29 cellular contexts compared by ENCODE assay signal in the genomic region with DNA sequence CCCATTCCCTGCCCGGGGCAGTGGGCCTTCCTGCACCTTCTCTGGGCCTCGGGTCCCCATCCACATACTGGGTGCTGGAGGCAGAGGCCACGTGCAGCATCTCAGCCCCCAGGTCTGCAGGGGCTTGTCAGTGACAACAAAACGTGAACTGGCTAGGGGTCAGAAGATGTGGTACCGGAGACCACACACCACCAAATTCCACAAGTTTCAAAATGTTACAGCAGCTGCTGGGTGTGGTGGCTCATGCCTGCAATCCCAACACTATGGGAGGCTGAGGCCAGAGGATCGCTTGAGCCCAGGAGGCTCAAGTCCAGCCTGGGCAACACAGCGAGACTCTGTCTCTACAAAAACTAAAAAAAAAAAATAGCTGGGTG.
DNase-seq lines count a peak whose midpoint lies in the region; ATAC-seq and TF ChIP-seq lines count a peak whose summit lies in the region.
"Had no signal": no experiment of that assay in that cellular context is flagged by ENCODE, and none has a peak within 500 bp of the region (broad histone marks: within the 10 kb centered on the region; RNA-seq: fewer than 3 reads in every experiment).

No MANE protein-coding gene starts in this region.

- H3K4me3 ChIP-seq in cardiac muscle cell, result no peak overlapping the region
- no peak overlapping the region for H3K4me3 ChIP-seq in dorsolateral prefrontal cortex
- H3K4me3 ChIP-seq in rectal smooth muscle tissue (ENCODE audit: low read length), result no peak overlapping the region
- no peak overlapping the region for H3K4me3 ChIP-seq in vagina
- H3K4me3 ChIP-seq: SJSA1, smooth muscle cell, thyroid gland had no signal

- intact Hi-C loops in Right ventricle myocardium superior (cut with DNase I), result no loop called here
- intact Hi-C loops in dorsolateral prefrontal cortex (cut with DNase I), result no loop called here
- intact Hi-C loops in vagina (cut with DNase I), result loop anchor here (5.0 kb wide), 1 partner anchor 1598 kb away; no protein-coding TSS in a partner anchor
- intact Hi-C loops in MCF 10A (cut with micrococcal nuclease), result no loop called here

- H3K4me1 ChIP-seq in cardiac muscle cell (ENCODE audit: low read depth) (peaks cover 8% of the 10 kb centered on the region), rectal smooth muscle tissue (ENCODE audit: control insufficient read depth, insufficient read depth, low read length) (peaks cover 44% of the 10 kb centered on the region), vagina (peaks cover 44% of the 10 kb centered on the region)
- H3K4me1 ChIP-seq: Caco-2, SJSA1, thyroid gland had no signal

- no TSS peak for BruUV-seq in MCF 10A (replicated peaks; lab: Mats Ljungman, UMichigan)

- no peaks in the 10 kb centered on the region for H3K4me1 Mint-ChIP-seq in MCF 10A (ENCODE audit: insufficient read depth, unreplicated experiment)
- H3K4me1 Mint-ChIP-seq: CD14-positive monocyte had no signal

- ATAC-seq in Right ventricle myocardium superior (ENCODE audit: poor library complexity), result no peak
- ATAC-seq: esophagus mucosa; stimulated activated naive CD8-positive, alpha-beta T cell treated with anti-CD3 and anti-CD28 coated beads, Interleukin-15, Interleukin-2, amounts not matched to agents 100 U/mL and 50 U/mL, for 24 hours had no signal

- TF ChIP-seq CTCF in cardiac muscle cell (IDR thresholded peaks at IDR 0.05; ENCODE audit: low read depth, low read length) (no peak), dorsolateral prefrontal cortex (IDR thresholded peaks at IDR 0.05 in 54 of 56, conservative IDR thresholded peaks at IDR 0.05 in 2 of 56; ENCODE audit: low read depth in 1 of 56, partially characterized antibody in 56 of 56) (no peak), vagina (IDR thresholded peaks at IDR 0.05) (no peak), MCF 10A (IDR thresholded peaks at IDR 0.05; ENCODE audit: unreplicated experiment) (no peak)

- CTCF ChIA-PET in MCF 10A (lab: Yijun Ruan, JAX), result no interaction called here

- POLR2A ChIA-PET in MCF 10A (lab: Yijun Ruan, JAX), result no interaction called here

- H3K27me3 Mint-ChIP-seq in MCF 10A (ENCODE audit: insufficient read depth, unreplicated experiment), result no peaks in the 10 kb centered on the region
- H3K27me3 Mint-ChIP-seq: activated CD4-positive, alpha-beta T cell treated with anti-CD3 and anti-CD28 coated beads, Interleukin-2, amount 10 ng/mL, durations not matched to agents 7 days and 5 days; activated T-cell treated with anti-CD3 and anti-CD28 coated beads, Interleukin-2, amount 50 U/mL, for 24 hours had no signal

- TF ChIP-seq POLR2A in vagina (IDR thresholded peaks at IDR 0.05), result no peak

- H3K9me3 ChIP-seq in cardiac muscle cell (ENCODE audit: low read depth) (no peaks in the 10 kb centered on the region), vagina (no peaks in the 10 kb centered on the region)
- H3K9me3 ChIP-seq: Caco-2, ovary, SJSA1, thyroid gland had no signal

- no peak overlapping the region for H3K27ac Mint-ChIP-seq in MCF 10A (ENCODE audit: low read depth, unreplicated experiment)
- H3K27ac Mint-ChIP-seq: activated CD4-positive, alpha-beta T cell treated with anti-CD3 and anti-CD28 coated beads, Interleukin-2, amount 10 ng/mL, durations not matched to agents 7 days and 5 days; activated T-cell treated with anti-CD3 and anti-CD28 coated beads, Interleukin-2, amount 50 U/mL, for 24 hours; CD14-positive monocyte; dendritic cell treated with granulocyte-macrophage colony-stimulating factor and Interleukin-4, amounts not matched to agents 40 ng/mL and 50 ng/mL, for 4 days had no signal

- no peaks in the 10 kb centered on the region for H3K9me3 Mint-ChIP-seq in MCF 10A (ENCODE audit: unreplicated experiment)
- H3K9me3 Mint-ChIP-seq: dendritic cell treated with granulocyte-macrophage colony-stimulating factor and Interleukin-4, amounts not matched to agents 40 ng/mL and 50 ng/mL, for 4 days; nephron had no signal

- no peak overlapping the region for H3K9ac ChIP-seq in rectal smooth muscle tissue (ENCODE audit: low read length)

- peaks cover 13% of the 10 kb centered on the region for H3K36me3 Mint-ChIP-seq in MCF 10A (ENCODE audit: insufficient read depth, unreplicated experiment)
- H3K36me3 Mint-ChIP-seq: CD14-positive monocyte had no signal

- no peaks in the 10 kb centered on the region for H3K36me3 ChIP-seq in cardiac muscle cell
- H3K36me3 ChIP-seq in rectal smooth muscle tissue (ENCODE audit: control insufficient read depth, insufficient read depth, low read length), result no peaks in the 10 kb centered on the region
- no peaks in the 10 kb centered on the region for H3K36me3 ChIP-seq in vagina
- H3K36me3 ChIP-seq: ovary, SJSA1, thyroid gland had no signal

- H3K27ac ChIP-seq in cardiac muscle cell (peak overlapping the region; percentile 71), dorsolateral prefrontal cortex (peak overlapping the region in 34 of 59 donors; percentile 12 to 90 (median 64)), rectal smooth muscle tissue (ENCODE audit: low read depth, low read length) (peak overlapping the region; percentile 71), vagina (peak overlapping the region; percentile 83)
- H3K27ac ChIP-seq: SJSA1, thyroid gland, VCaP had no signal

- no peak overlapping the region for H3K4me3 Mint-ChIP-seq in MCF 10A (ENCODE audit: unreplicated experiment)
- H3K4me3 Mint-ChIP-seq: activated CD4-positive, alpha-beta T cell treated with anti-CD3 and anti-CD28 coated beads, Interleukin-2, amount 10 ng/mL, durations not matched to agents 7 days and 5 days; activated T-cell treated with anti-CD3 and anti-CD28 coated beads, Interleukin-2, amount 50 U/mL, for 24 hours; CD14-positive monocyte; dendritic cell treated with granulocyte-macrophage colony-stimulating factor and Interleukin-4, amounts not matched to agents 40 ng/mL and 50 ng/mL, for 4 days; nephron had no signal

- H3K27me3 ChIP-seq in cardiac muscle cell, result no peaks in the 10 kb centered on the region
- no peaks in the 10 kb centered on the region for H3K27me3 ChIP-seq in dorsolateral prefrontal cortex
- no peaks in the 10 kb centered on the region for H3K27me3 ChIP-seq in rectal smooth muscle tissue (ENCODE audit: control insufficient read depth, insufficient read depth, low read length)
- H3K27me3 ChIP-seq in vagina, result no peaks in the 10 kb centered on the region
- H3K27me3 ChIP-seq: ovary, SJSA1, thyroid gland had no signal

- DNase-seq in cardiac muscle cell (ENCODE audit: low read depth in 1 of 2, low spot score in 1 of 2) (no peak), Right ventricle myocardium superior (no peak), dorsolateral prefrontal cortex (peak in 1 of 10 donors; percentile 21), vagina (ENCODE audit: extremely low spot score in 2 of 2) (no peak), NCI-H128 (lab: John Stamatoyannopoulos, UW; ENCODE audit: unreplicated experiment) (no peak), 8988T (no peak), MCF 10A (ENCODE audit: unreplicated experiment) (no peak)
- DNase-seq: activated CD4-positive, alpha-beta T cell treated with anti-CD3 and anti-CD28 coated beads, Interleukin-2, amount 10 ng/mL, durations not matched to agents 7 days and 5 days; activated gamma-delta T cell; activated T-cell treated with anti-CD3 and anti-CD28 coated beads, Interleukin-2, amount 50 U/mL, for 24 hours; Caco-2; central memory CD4-positive, alpha-beta T cell; foreskin fibroblast; NCI-H1048; NCI-H187; NCI-H2171 treated with DMSO at 0.1 percent for 48 hours; NCI-H510A; stimulated activated naive CD8-positive, alpha-beta T cell treated with anti-CD3 and anti-CD28 coated beads, Interleukin-15, Interleukin-2, amounts not matched to agents 100 U/mL and 50 U/mL, for 24 hours; T-helper 9 cell; thyroid gland had no signal
